ENCODE assay signal across 8 cellular contexts in genomic region chr19:58388175-58388526, GRCh38. TPM values are rescaled to one million over a fixed set of nuclear protein-coding genes. Genes with fewer than 3 reads are reported as not detected.
DNase-seq lines count a peak whose midpoint lies in the region; ATAC-seq lines count a peak whose summit lies in the region.

No MANE protein-coding gene starts in this region.

- no peaks in the 10 kb centered on the region for H3K27me3 Mint-ChIP-seq in activated CD4-positive, alpha-beta T cell treated with anti-CD3 and anti-CD28 coated beads, Interleukin-2, amount 10 ng/mL, durations not matched to agents 24 days and 14 days
- no peaks in the 10 kb centered on the region for H3K27me3 Mint-ChIP-seq in activated T-helper 2 cell treated with anti-CD3 and anti-CD28 coated beads, Interferon-gamma antibody, Interleukin-2, Interleukin-4, amounts not matched to agents 10 μg/mL and 5 μg/mL and 100 μg/mL, durations not matched to agents 14 hours and 24 hours and 36 hours (ENCODE audit: low read depth)

- H3K36me3 Mint-ChIP-seq in activated CD4-positive, alpha-beta T cell treated with anti-CD3 and anti-CD28 coated beads, Interleukin-2, amount 10 ng/mL, durations not matched to agents 24 days and 14 days (ENCODE audit: low read depth), result peaks cover 50% of the 10 kb centered on the region
- H3K36me3 Mint-ChIP-seq in activated T-helper 2 cell treated with anti-CD3 and anti-CD28 coated beads, Interferon-gamma antibody, Interleukin-2, Interleukin-4, amounts not matched to agents 10 μg/mL and 5 μg/mL and 100 μg/mL, durations not matched to agents 14 hours and 24 hours and 36 hours (ENCODE audit: low read depth), result peaks cover 50% of the 10 kb centered on the region

- H3K27ac ChIP-seq in iPS-20b (ENCODE audit: low read length), result no peak overlapping the region
- no peak overlapping the region for H3K27ac ChIP-seq in subcutaneous abdominal adipose tissue (ENCODE audit: low read depth, low read length)

- H3K4me3 ChIP-seq in iPS-20b (ENCODE audit: low read length), result peak overlapping the region; percentile 100
- peak overlapping the region; percentile 73 to 87 (median 85) for H3K4me3 ChIP-seq in subcutaneous abdominal adipose tissue (ENCODE audit: low read depth in 1 of 5, low read length in 5 of 5)

- DNase-seq in activated CD4-positive, alpha-beta T cell treated with anti-CD3 and anti-CD28 coated beads, Interleukin-2, amount 10 ng/mL, durations not matched to agents 24 days and 14 days, result no peak
- no peak for DNase-seq in activated CD4-positive, alpha-beta T cell treated with anti-CD3 and anti-CD28 coated beads for 4 hours
- DNase-seq in activated T-helper 2 cell treated with anti-CD3 and anti-CD28 coated beads, Interferon-gamma antibody, Interleukin-2, Interleukin-4, amounts not matched to agents 10 μg/mL and 5 μg/mL and 100 μg/mL, durations not matched to agents 14 hours and 24 hours and 36 hours (ENCODE audit: low spot score), result no peak
- no peak for DNase-seq in sciatic nerve (ENCODE audit: low spot score)
- DNase-seq in stimulated activated CD4-positive, alpha-beta T cell treated with anti-CD3 and anti-CD28 coated beads, Interleukin-1b, Interleukin-23, amount 100 ng/mL, for 48 hours, result no peak

- no peak for ATAC-seq in HG02981 (IDR thresholded peaks at IDR 0.05; ENCODE audit: unreplicated experiment)
- no peak for ATAC-seq in sciatic nerve

- intact Hi-C loops in activated CD4-positive, alpha-beta T cell treated with anti-CD3 and anti-CD28 coated beads, Interleukin-2, amount 10 ng/mL, durations not matched to agents 24 days and 14 days (cut with micrococcal nuclease), result no loop called here
- intact Hi-C loops in activated T-helper 2 cell treated with anti-CD3 and anti-CD28 coated beads, Interferon-gamma antibody, Interleukin-2, Interleukin-4, amounts not matched to agents 10 μg/mL and 5 μg/mL and 100 μg/mL, durations not matched to agents 14 hours and 24 hours and 36 hours (cut with micrococcal nuclease), result loop anchor here (10.0 kb wide), 1 partner anchor 163 kb away; the partner anchor contains the start of gene ZNF544
- intact Hi-C loops in sciatic nerve (cut with DNase I), result no loop called here

- H3K27ac Mint-ChIP-seq in activated CD4-positive, alpha-beta T cell treated with anti-CD3 and anti-CD28 coated beads, Interleukin-2, amount 10 ng/mL, durations not matched to agents 24 days and 14 days, result peak overlapping the region; percentile 97
- peak overlapping the region; percentile 94 for H3K27ac Mint-ChIP-seq in activated T-helper 2 cell treated with anti-CD3 and anti-CD28 coated beads, Interferon-gamma antibody, Interleukin-2, Interleukin-4, amounts not matched to agents 10 μg/mL and 5 μg/mL and 100 μg/mL, durations not matched to agents 14 hours and 24 hours and 36 hours

- peaks cover 31% of the 10 kb centered on the region for H3K4me1 Mint-ChIP-seq in activated CD4-positive, alpha-beta T cell treated with anti-CD3 and anti-CD28 coated beads, Interleukin-2, amount 10 ng/mL, durations not matched to agents 24 days and 14 days
- peaks cover 22% of the 10 kb centered on the region for H3K4me1 Mint-ChIP-seq in activated T-helper 2 cell treated with anti-CD3 and anti-CD28 coated beads, Interferon-gamma antibody, Interleukin-2, Interleukin-4, amounts not matched to agents 10 μg/mL and 5 μg/mL and 100 μg/mL, durations not matched to agents 14 hours and 24 hours and 36 hours (ENCODE audit: low read depth)

- no peaks in the 10 kb centered on the region for H3K9me3 Mint-ChIP-seq in activated CD4-positive, alpha-beta T cell treated with anti-CD3 and anti-CD28 coated beads, Interleukin-2, amount 10 ng/mL, durations not matched to agents 24 days and 14 days
- no peaks in the 10 kb centered on the region for H3K9me3 Mint-ChIP-seq in activated T-helper 2 cell treated with anti-CD3 and anti-CD28 coated beads, Interferon-gamma antibody, Interleukin-2, Interleukin-4, amounts not matched to agents 10 μg/mL and 5 μg/mL and 100 μg/mL, durations not matched to agents 14 hours and 24 hours and 36 hours

- H3K4me1 ChIP-seq in iPS-20b (ENCODE audit: insufficient read depth, low read length) (peaks cover 6% of the 10 kb centered on the region; the same call in 1 of the 2 replicates), subcutaneous abdominal adipose tissue (ENCODE audit: control insufficient read depth in 5 of 5, insufficient read depth in 5 of 5, low read length in 5 of 5) (peaks cover 9 to 34% (median 25%) of the 10 kb centered on the region in 5 donors)

- H3K9ac ChIP-seq in iPS-20b (ENCODE audit: low read depth, low read length), result peak overlapping the region; percentile 95; the same call in 1 of the 2 replicates
- H3K9ac ChIP-seq in subcutaneous abdominal adipose tissue (ENCODE audit: low read length in 5 of 5), result peak overlapping the region in 3 of 5 donors; percentile 72 to 90 (median 85)

- H3K9me3 ChIP-seq in iPS-20b (ENCODE audit: insufficient read depth, low read depth, low read length), result no peaks in the 10 kb centered on the region
- H3K9me3 ChIP-seq in subcutaneous abdominal adipose tissue (ENCODE audit: control insufficient read depth in 5 of 5, low read length in 5 of 5), result no peaks in the 10 kb centered on the region

- H3K27me3 ChIP-seq in iPS-20b (ENCODE audit: insufficient read depth, low read length) (no peaks in the 10 kb centered on the region), subcutaneous abdominal adipose tissue (ENCODE audit: control insufficient read depth in 5 of 5, insufficient read depth in 4 of 5, low read length in 5 of 5) (no peaks in the 10 kb centered on the region)

- peak overlapping the region; percentile 97 for H3K4me3 Mint-ChIP-seq in activated CD4-positive, alpha-beta T cell treated with anti-CD3 and anti-CD28 coated beads, Interleukin-2, amount 10 ng/mL, durations not matched to agents 24 days and 14 days
- peak overlapping the region; percentile 96 for H3K4me3 Mint-ChIP-seq in activated T-helper 2 cell treated with anti-CD3 and anti-CD28 coated beads, Interferon-gamma antibody, Interleukin-2, Interleukin-4, amounts not matched to agents 10 μg/mL and 5 μg/mL and 100 μg/mL, durations not matched to agents 14 hours and 24 hours and 36 hours (ENCODE audit: low read depth)

- H3K36me3 ChIP-seq in iPS-20b (ENCODE audit: insufficient read depth, low read depth, low read length) (peaks cover 55% of the 10 kb centered on the region), subcutaneous abdominal adipose tissue (ENCODE audit: control insufficient read depth in 5 of 5, insufficient read depth in 5 of 5, low read length in 5 of 5) (peaks cover 6 to 40% (median 23%) of the 10 kb centered on the region in 5 donors)

RNA-seq across cellular contexts. Expression of gene RPS5, which starts 1.1 kb away (rescaled TPM):
- total RNA-seq in activated CD4-positive, alpha-beta T cell treated with anti-CD3 and anti-CD28 coated beads, Interleukin-2, amount 10 ng/mL, durations not matched to agents 24 days and 14 days, result 1,286 and 1,288 TPM in 2 replicates
- total RNA-seq in activated T-helper 2 cell treated with anti-CD3 and anti-CD28 coated beads, Interferon-gamma antibody, Interleukin-2, Interleukin-4, amounts not matched to agents 10 μg/mL and 5 μg/mL and 100 μg/mL, durations not matched to agents 14 hours and 24 hours and 36 hours, result 1,217 and 1,244 TPM in 2 replicates
- 572 TPM for total RNA-seq in sciatic nerve

RNA-seq across cellular contexts. Expression of gene RNF225, which starts 7.3 kb away (rescaled TPM):
- 0.54 and 1.1 TPM in 2 replicates for total RNA-seq in activated CD4-positive, alpha-beta T cell treated with anti-CD3 and anti-CD28 coated beads, Interleukin-2, amount 10 ng/mL, durations not matched to agents 24 days and 14 days
- 0.57 and 0.91 TPM in 2 replicates for total RNA-seq in activated T-helper 2 cell treated with anti-CD3 and anti-CD28 coated beads, Interferon-gamma antibody, Interleukin-2, Interleukin-4, amounts not matched to agents 10 μg/mL and 5 μg/mL and 100 μg/mL, durations not matched to agents 14 hours and 24 hours and 36 hours
- total RNA-seq in sciatic nerve, result not detected

RNA-seq across cellular contexts. Expression of gene ZNF837, which starts 7.3 kb away (rescaled TPM):
- 0.89 and 1.1 TPM in 2 replicates for total RNA-seq in activated CD4-positive, alpha-beta T cell treated with anti-CD3 and anti-CD28 coated beads, Interleukin-2, amount 10 ng/mL, durations not matched to agents 24 days and 14 days
- 1.1 and 1.5 TPM in 2 replicates for total RNA-seq in activated T-helper 2 cell treated with anti-CD3 and anti-CD28 coated beads, Interferon-gamma antibody, Interleukin-2, Interleukin-4, amounts not matched to agents 10 μg/mL and 5 μg/mL and 100 μg/mL, durations not matched to agents 14 hours and 24 hours and 36 hours
- 2.0 TPM for total RNA-seq in sciatic nerve

RNA-seq across cellular contexts. Expression of gene ZNF584, which starts 20.3 kb away (rescaled TPM):
- 17.4 and 17.7 TPM in 2 replicates for total RNA-seq in activated CD4-positive, alpha-beta T cell treated with anti-CD3 and anti-CD28 coated beads, Interleukin-2, amount 10 ng/mL, durations not matched to agents 24 days and 14 days
- 11.2 and 12.2 TPM in 2 replicates for total RNA-seq in activated T-helper 2 cell treated with anti-CD3 and anti-CD28 coated beads, Interferon-gamma antibody, Interleukin-2, Interleukin-4, amounts not matched to agents 10 μg/mL and 5 μg/mL and 100 μg/mL, durations not matched to agents 14 hours and 24 hours and 36 hours
- total RNA-seq in sciatic nerve, result 16.0 TPM

RNA-seq across cellular contexts. Expression of gene ZNF497, which starts 25.6 kb away (rescaled TPM):
- 0.79 and 1.1 TPM in 2 replicates for total RNA-seq in activated CD4-positive, alpha-beta T cell treated with anti-CD3 and anti-CD28 coated beads, Interleukin-2, amount 10 ng/mL, durations not matched to agents 24 days and 14 days
- 0.76 and 2.2 TPM in 2 replicates for total RNA-seq in activated T-helper 2 cell treated with anti-CD3 and anti-CD28 coated beads, Interferon-gamma antibody, Interleukin-2, Interleukin-4, amounts not matched to agents 10 μg/mL and 5 μg/mL and 100 μg/mL, durations not matched to agents 14 hours and 24 hours and 36 hours
- total RNA-seq in sciatic nerve, result 2.0 TPM
